Comparison of ENCODE assay signal across 26 cellular contexts in the genomic region with DNA sequence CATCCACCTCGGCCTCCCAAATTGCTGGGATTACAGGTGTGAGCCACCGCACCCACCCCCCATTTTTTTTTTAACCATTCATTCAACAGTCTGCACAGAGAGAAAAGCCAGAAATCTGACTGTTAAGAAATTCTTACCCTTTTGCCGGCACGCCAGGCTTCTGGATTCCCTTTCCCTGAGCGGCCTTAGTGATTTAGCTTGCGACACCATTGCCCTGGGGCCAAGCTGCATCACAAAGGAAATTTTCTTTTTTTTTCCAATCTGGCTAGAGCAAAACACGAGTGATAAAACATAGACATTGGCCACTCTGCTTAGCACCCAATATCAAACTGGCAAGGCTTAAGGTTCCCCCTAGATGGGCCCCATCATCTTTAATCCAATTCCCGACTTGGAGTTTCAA.
"Had no signal": no experiment of that assay in that cellular context is flagged by ENCODE, and none has a peak within 500 bp of the region (broad histone marks: within the 10 kb centered on the region; RNA-seq: fewer than 3 reads in every experiment).

No MANE protein-coding gene starts in this region.

- H3K36me3 Mint-ChIP-seq: stimulated activated memory B cell treated with anti-CD40 and anti-IgM and Interleukin-4, amounts not matched to agents 10 μg/mL and 1 μg/mL and 100 μg/mL, for 72 hours had no signal

- DNase-seq: activated B cell treated with CpG ODN at 0.5 μM for 24 hours; activated gamma-delta T cell; activated naive CD4-positive, alpha-beta T cell treated with anti-CD3 and anti-CD28 coated beads, Interleukin-2, amount 50 U/mL, for 16 hours; activated T-cell treated with anti-CD3 and anti-CD28 coated beads, Interleukin-2, amount 50 U/mL, for 1 hour; endodermal cell; left cardiac atrium; left ventricle myocardium superior; mucosa of descending colon; pancreas; retina; stimulated activated CD4-positive, alpha-beta T cell treated with anti-CD3 and anti-CD28 coated beads, Interleukin-1b, Interleukin-23, amount 100 ng/mL, for 48 hours; stimulated activated CD4-positive, alpha-beta T cell treated with anti-CD3 and anti-CD28 coated beads, Interleukin-4, amount 100 ng/mL, for 4 hours; stimulated activated CD8-positive, alpha-beta memory T cell treated with anti-CD3 and anti-CD28 coated beads, Interleukin-4, amount 100 ng/mL, for 48 hours; stimulated activated naive CD8-positive, alpha-beta T cell treated with anti-CD3 and anti-CD28 coated beads, Interleukin-15, amount 100 ng/mL, for 72 hours; substantia nigra; T-helper 1 cell; upper lobe of right lung had no signal

- ATAC-seq: left cardiac atrium; left ventricle myocardium superior; mucosa of descending colon; natural killer cell treated with Interleukin-12 subunit alpha and Interleukin-12 subunit beta and Interleukin-15 and Interleukin-18, amount 100 ng/mL, for 72 hours; pancreas; stimulated activated memory B cell treated with anti-CD40 and anti-IgM and Interleukin-4, amounts not matched to agents 10 μg/mL and 1 μg/mL and 100 μg/mL, for 72 hours; stimulated activated naive CD8-positive, alpha-beta T cell treated with anti-CD3 and anti-CD28 coated beads, Interleukin-15, amount 100 ng/mL, for 72 hours; upper lobe of right lung had no signal

- H3K36me3 ChIP-seq: esophagus muscularis mucosa, pancreas, prostate gland, upper lobe of right lung had no signal

- H3K4me1 Mint-ChIP-seq: activated B cell treated with CpG ODN at 0.5 μM for 24 hours; central memory CD8-positive, alpha-beta T cell; endodermal cell; stimulated activated memory B cell treated with anti-CD40 and anti-IgM and Interleukin-4, amounts not matched to agents 10 μg/mL and 1 μg/mL and 100 μg/mL, for 72 hours; stimulated activated naive CD8-positive, alpha-beta T cell treated with anti-CD3 and anti-CD28 coated beads, Interleukin-15, amount 100 ng/mL, for 72 hours had no signal

- H3K27me3 ChIP-seq: esophagus muscularis mucosa, pancreas, upper lobe of right lung had no signal

- H3K4me3 Mint-ChIP-seq: activated B cell treated with CpG ODN at 0.5 μM for 24 hours; activated T-helper 1 cell treated with anti-CD3 and anti-CD28 coated beads, Interleukin-12 subunit alpha, Interleukin-12 subunit beta, Interleukin-2, Interleukin-4 antibody, amounts not matched to agents 30 ng/mL and 10 ng/mL and 1 ng/mL, durations not matched to agents 14 hours and 24 hours and 36 hours; central memory CD8-positive, alpha-beta T cell; dendritic cell treated with granulocyte-macrophage colony-stimulating factor and Interleukin-4, amounts not matched to agents 40 ng/mL and 50 ng/mL, for 4 days; endodermal cell; natural killer cell treated with Interleukin-12 subunit alpha and Interleukin-12 subunit beta and Interleukin-15 and Interleukin-18, amount 100 ng/mL, for 72 hours; stimulated activated memory B cell treated with anti-CD40 and anti-IgM and Interleukin-4, amounts not matched to agents 10 μg/mL and 1 μg/mL and 100 μg/mL, for 72 hours; stimulated activated naive CD8-positive, alpha-beta T cell treated with anti-CD3 and anti-CD28 coated beads, Interleukin-15, amount 100 ng/mL, for 72 hours; T-helper 2 cell treated with Interferon-gamma antibody and Interleukin-4, amounts not matched to agents 5 μg/mL and 100 μg/mL, for 36 hours had no signal

- H3K4me2 ChIP-seq: smooth muscle cell had no signal

- H3K27ac ChIP-seq: esophagus muscularis mucosa, pancreas, prostate gland, upper lobe of right lung had no signal

- H3K27me3 Mint-ChIP-seq: stimulated activated naive CD8-positive, alpha-beta T cell treated with anti-CD3 and anti-CD28 coated beads, Interleukin-15, amount 100 ng/mL, for 72 hours had no signal

- H3K27ac Mint-ChIP-seq: activated B cell treated with CpG ODN at 0.5 μM for 24 hours; activated T-helper 1 cell treated with anti-CD3 and anti-CD28 coated beads, Interleukin-12 subunit alpha, Interleukin-12 subunit beta, Interleukin-2, Interleukin-4 antibody, amounts not matched to agents 30 ng/mL and 10 ng/mL and 1 ng/mL, durations not matched to agents 14 hours and 24 hours and 36 hours; dendritic cell treated with granulocyte-macrophage colony-stimulating factor and Interleukin-4, amounts not matched to agents 40 ng/mL and 50 ng/mL, for 4 days; endodermal cell; natural killer cell treated with Interleukin-12 subunit alpha and Interleukin-12 subunit beta and Interleukin-15 and Interleukin-18, amount 100 ng/mL, for 72 hours; stimulated activated memory B cell treated with anti-CD40 and anti-IgM and Interleukin-4, amounts not matched to agents 10 μg/mL and 1 μg/mL and 100 μg/mL, for 72 hours; stimulated activated naive CD8-positive, alpha-beta T cell treated with anti-CD3 and anti-CD28 coated beads, Interleukin-15, amount 100 ng/mL, for 72 hours; T-helper 2 cell treated with Interferon-gamma antibody and Interleukin-4, amounts not matched to agents 5 μg/mL and 100 μg/mL, for 36 hours had no signal

- H3K4me3 ChIP-seq: esophagus muscularis mucosa, mucosa of descending colon, pancreas, prostate gland, smooth muscle cell, upper lobe of right lung had no signal

- H3K4me1 ChIP-seq: prostate gland, upper lobe of right lung had no signal

- H3K9me3 Mint-ChIP-seq: natural killer cell treated with Interleukin-12 subunit alpha and Interleukin-12 subunit beta and Interleukin-15 and Interleukin-18, amount 100 ng/mL, for 72 hours had no signal

- H3K9me3 ChIP-seq: pancreas, prostate gland, upper lobe of right lung had no signal
